In genomic region chr2:85537600-85538506, GRCh38 we compare ENCODE assay signal across 8 cellular contexts. TPM values are rescaled to one million over a fixed set of nuclear protein-coding genes. Genes with fewer than 3 reads are reported as not detected.
DNase-seq lines count a peak whose midpoint lies in the region; ATAC-seq and TF ChIP-seq lines count a peak whose summit lies in the region.

No MANE protein-coding gene starts in this region.

- 1 to 2% methylated on average over 35 of the region's 35 CpGs for WGBS in lung, 2 donors

- DNase-seq in SKM-1 treated with dmso at 0.1 percent for 144 hours (lab: John Stamatoyannopoulos, UW; ENCODE audit: unreplicated experiment), result peak; percentile 35
- DNase-seq in SKM-1 (lab: John Stamatoyannopoulos, UW; ENCODE audit: unreplicated experiment), result no peak
- DNase-seq in NCI-H1694 treated with DMSO at 0.1 percent for 48 hours (lab: John Stamatoyannopoulos, UW), result peak; percentile 65
- DNase-seq in activated CD4-positive, alpha-beta T cell treated with anti-CD3 and anti-CD28 coated beads, Interleukin-2, amount 10 ng/mL, durations not matched to agents 24 days and 14 days, result peak; percentile 77
- peak in 1 of 3 donors; percentile 0 for DNase-seq in effector memory CD4-positive, alpha-beta T cell
- peak; percentile 53 for DNase-seq in lung (ENCODE audit: low spot score)
- peak; percentile 38 for DNase-seq in stimulated activated naive B cell treated with anti-CD40 and anti-IgM and Interleukin-4, amounts not matched to agents 10 μg/mL and 1 μg/mL and 100 μg/mL, for 72 hours

- peak overlapping the region; percentile 96 for H3K4me3 Mint-ChIP-seq in activated CD4-positive, alpha-beta T cell treated with anti-CD3 and anti-CD28 coated beads, Interleukin-2, amount 10 ng/mL, durations not matched to agents 24 days and 14 days
- peak overlapping the region; percentile 94 to 95 for H3K4me3 Mint-ChIP-seq in stimulated activated naive B cell treated with anti-CD40 and anti-IgM and Interleukin-4, amounts not matched to agents 10 μg/mL and 1 μg/mL and 100 μg/mL, for 72 hours

- H3K4me1 ChIP-seq in effector memory CD4-positive, alpha-beta T cell (ENCODE audit: control insufficient read depth, insufficient read depth, low read length, poor library complexity, severe bottlenecking), result peaks cover 20% of the 10 kb centered on the region
- H3K4me1 ChIP-seq in lung (ENCODE audit: control insufficient read depth in 2 of 2, insufficient read depth in 2 of 2, low read length in 2 of 2), result peaks cover 3 to 6% of the 10 kb centered on the region in 2 donors

- intact Hi-C loops in activated CD4-positive, alpha-beta T cell treated with anti-CD3 and anti-CD28 coated beads, Interleukin-2, amount 10 ng/mL, durations not matched to agents 24 days and 14 days (cut with micrococcal nuclease), result loop anchor here (5.0 kb wide), 1 partner anchor 74 kb away; the partner anchor contains the start of gene C2orf68

- H3K27me3 ChIP-seq in effector memory CD4-positive, alpha-beta T cell (replicated peaks; ENCODE audit: control insufficient read depth, insufficient read depth, low read length, poor library complexity, severe bottlenecking), result no peaks in the 10 kb centered on the region
- no peaks in the 10 kb centered on the region for H3K27me3 ChIP-seq in lung (ENCODE audit: control insufficient read depth, insufficient read depth)

- no peak for ATAC-seq in lung (ENCODE audit: insufficient read depth, low FRiP score)
- peak in 1 of 2 donors; percentile 11 for ATAC-seq in stimulated activated naive B cell treated with anti-CD40 and anti-IgM and Interleukin-4, amounts not matched to agents 10 μg/mL and 1 μg/mL and 100 μg/mL, for 72 hours (replicated peaks)
- ATAC-seq in GM19324 (IDR thresholded peaks at IDR 0.05; ENCODE audit: low FRiP score, unreplicated experiment), result no peak

- TF ChIP-seq CTCF in lung (IDR thresholded peaks at IDR 0.05; ENCODE audit: control extremely low read depth, extremely low read depth), result no peak

- peak overlapping the region; percentile 94 for H3K4me3 ChIP-seq in effector memory CD4-positive, alpha-beta T cell (ENCODE audit: insufficient read depth, low read depth, low read length, poor library complexity, severe bottlenecking)
- H3K4me3 ChIP-seq in lung, result peak overlapping the region; percentile 100

- no peaks in the 10 kb centered on the region for H3K27me3 Mint-ChIP-seq in activated CD4-positive, alpha-beta T cell treated with anti-CD3 and anti-CD28 coated beads, Interleukin-2, amount 10 ng/mL, durations not matched to agents 24 days and 14 days
- no peaks in the 10 kb centered on the region for H3K27me3 Mint-ChIP-seq in stimulated activated naive B cell treated with anti-CD40 and anti-IgM and Interleukin-4, amounts not matched to agents 10 μg/mL and 1 μg/mL and 100 μg/mL, for 72 hours

- H3K27ac ChIP-seq in effector memory CD4-positive, alpha-beta T cell (ENCODE audit: insufficient read depth, low read length, poor library complexity, severe bottlenecking), result peak overlapping the region; percentile 77
- H3K27ac ChIP-seq in lung (ENCODE audit: low read depth in 1 of 2, low read length in 1 of 2), result peak overlapping the region; percentile 97 to 98

- no peaks in the 10 kb centered on the region for H3K9me3 Mint-ChIP-seq in activated CD4-positive, alpha-beta T cell treated with anti-CD3 and anti-CD28 coated beads, Interleukin-2, amount 10 ng/mL, durations not matched to agents 24 days and 14 days
- no peaks in the 10 kb centered on the region for H3K9me3 Mint-ChIP-seq in stimulated activated naive B cell treated with anti-CD40 and anti-IgM and Interleukin-4, amounts not matched to agents 10 μg/mL and 1 μg/mL and 100 μg/mL, for 72 hours

- H3K36me3 ChIP-seq in effector memory CD4-positive, alpha-beta T cell (ENCODE audit: control insufficient read depth, insufficient read depth, low read length), result peaks cover 19% of the 10 kb centered on the region
- peaks cover 10 to 17% of the 10 kb centered on the region in 2 donors for H3K36me3 ChIP-seq in lung (ENCODE audit: control insufficient read depth in 2 of 2, insufficient read depth in 2 of 2, low read length in 2 of 2)

- peaks cover 38% of the 10 kb centered on the region for H3K36me3 Mint-ChIP-seq in activated CD4-positive, alpha-beta T cell treated with anti-CD3 and anti-CD28 coated beads, Interleukin-2, amount 10 ng/mL, durations not matched to agents 24 days and 14 days (ENCODE audit: low read depth)
- H3K36me3 Mint-ChIP-seq in stimulated activated naive B cell treated with anti-CD40 and anti-IgM and Interleukin-4, amounts not matched to agents 10 μg/mL and 1 μg/mL and 100 μg/mL, for 72 hours, result peaks cover 34 to 57% of the 10 kb centered on the region in 2 donors

- H3K9me3 ChIP-seq in effector memory CD4-positive, alpha-beta T cell (ENCODE audit: control insufficient read depth, low read length), result no peaks in the 10 kb centered on the region
- H3K9me3 ChIP-seq in lung (ENCODE audit: control insufficient read depth in 2 of 2, insufficient read depth in 1 of 2, low read length in 1 of 2), result no peaks in the 10 kb centered on the region

- peak overlapping the region; percentile 98 for H3K27ac Mint-ChIP-seq in activated CD4-positive, alpha-beta T cell treated with anti-CD3 and anti-CD28 coated beads, Interleukin-2, amount 10 ng/mL, durations not matched to agents 24 days and 14 days
- peak overlapping the region; percentile 98 for H3K27ac Mint-ChIP-seq in stimulated activated naive B cell treated with anti-CD40 and anti-IgM and Interleukin-4, amounts not matched to agents 10 μg/mL and 1 μg/mL and 100 μg/mL, for 72 hours

- H3K4me1 Mint-ChIP-seq in activated CD4-positive, alpha-beta T cell treated with anti-CD3 and anti-CD28 coated beads, Interleukin-2, amount 10 ng/mL, durations not matched to agents 24 days and 14 days, result peaks cover 29% of the 10 kb centered on the region
- H3K4me1 Mint-ChIP-seq in stimulated activated naive B cell treated with anti-CD40 and anti-IgM and Interleukin-4, amounts not matched to agents 10 μg/mL and 1 μg/mL and 100 μg/mL, for 72 hours, result peaks cover 25 to 44% of the 10 kb centered on the region in 2 donors

RNA-seq across cellular contexts. Expression of gene MAT2A, which starts 1.1 kb away (rescaled TPM):
- total RNA-seq in activated CD4-positive, alpha-beta T cell treated with anti-CD3 and anti-CD28 coated beads, Interleukin-2, amount 10 ng/mL, durations not matched to agents 24 days and 14 days, result 481 and 492 TPM in 2 replicates
- total RNA-seq in lung, result 100 to 1,000 TPM; 150 to 228 TPM
- polyA plus RNA-seq in lung, result 100 to 1,000 TPM in 1 of 2 donors, 10 to 100 TPM in 1; 79.4 to 168 TPM

RNA-seq across cellular contexts. Expression of gene GGCX, which starts 23.4 kb away (rescaled TPM):
- 21.8 and 23.1 TPM in 2 replicates for total RNA-seq in activated CD4-positive, alpha-beta T cell treated with anti-CD3 and anti-CD28 coated beads, Interleukin-2, amount 10 ng/mL, durations not matched to agents 24 days and 14 days
- total RNA-seq in lung, result 10 to 100 TPM; 41.5 to 69.2 TPM
- 10 to 100 TPM; 21.8 to 48.1 TPM for polyA plus RNA-seq in lung

RNA-seq across cellular contexts. Expression of gene VAMP8, which starts 39.5 kb away (rescaled TPM):
- 90.9 and 91.3 TPM in 2 replicates for total RNA-seq in activated CD4-positive, alpha-beta T cell treated with anti-CD3 and anti-CD28 coated beads, Interleukin-2, amount 10 ng/mL, durations not matched to agents 24 days and 14 days
- 100 to 1,000 TPM in 1 of 2 donors, 10 to 100 TPM in 1; 64.0 to 207 TPM for total RNA-seq in lung
- polyA plus RNA-seq in lung, result 100 to 1,000 TPM; 434 to 626 TPM

RNA-seq across cellular contexts. Expression of gene VAMP5, which starts 46.4 kb away (rescaled TPM):
- 33.1 and 37.9 TPM in 2 replicates for total RNA-seq in activated CD4-positive, alpha-beta T cell treated with anti-CD3 and anti-CD28 coated beads, Interleukin-2, amount 10 ng/mL, durations not matched to agents 24 days and 14 days
- total RNA-seq in lung, result 10 to 100 TPM; 18.5 to 68.8 TPM
- 100 to 1,000 TPM in 1 of 2 donors, 10 to 100 TPM in 1; 77.3 to 165 TPM for polyA plus RNA-seq in lung

RNA-seq across cellular contexts. Expression of gene RNF181, which starts 57.7 kb away (rescaled TPM):
- 111 and 116 TPM in 2 replicates for total RNA-seq in activated CD4-positive, alpha-beta T cell treated with anti-CD3 and anti-CD28 coated beads, Interleukin-2, amount 10 ng/mL, durations not matched to agents 24 days and 14 days
- 100 to 1,000 TPM in 1 of 2 donors, 10 to 100 TPM in 1; 90.2 to 105 TPM for total RNA-seq in lung
- polyA plus RNA-seq in lung, result 100 to 1,000 TPM; 265 to 296 TPM
